Comparison of ENCODE assay signal across 8 cellular contexts in the genomic region with DNA sequence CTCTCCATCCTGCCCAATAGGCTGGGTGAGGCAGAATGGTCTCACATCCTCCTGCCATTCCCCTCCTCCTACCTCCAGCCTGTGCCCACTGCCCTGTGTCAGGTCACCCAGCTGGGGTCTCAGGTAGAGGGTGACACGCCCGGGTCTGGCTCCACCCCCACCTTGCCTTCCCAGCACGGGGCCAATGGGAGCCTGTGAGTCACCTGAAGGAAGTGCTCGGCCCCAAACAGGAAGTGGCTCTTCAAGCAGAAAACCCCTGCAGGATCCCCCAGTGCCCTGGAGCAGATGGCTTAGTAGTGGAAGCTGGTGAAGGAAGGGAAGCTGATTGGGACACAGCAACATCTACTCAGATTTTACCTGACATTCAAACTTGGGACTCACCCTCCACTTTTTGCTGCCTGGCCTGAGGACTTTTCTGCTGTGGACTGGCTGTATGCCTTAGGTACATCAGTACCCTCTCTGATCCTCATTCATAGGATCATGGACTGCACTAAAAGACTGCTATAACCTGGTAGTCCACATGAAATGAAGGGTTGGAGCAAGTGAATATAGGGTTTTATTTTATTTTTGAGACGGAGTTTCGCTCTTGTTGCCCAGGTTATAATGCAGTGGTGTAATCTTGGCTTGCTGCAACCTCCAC. TPM values are rescaled to one million over a fixed set of nuclear protein-coding genes. Genes with fewer than 3 reads are reported as not detected.
A peak's percentile ranks its signal among the peaks of the same experiment; 100 is the strongest.
DNase-seq lines count a peak whose midpoint lies in the region; ATAC-seq and TF ChIP-seq lines count a peak whose summit lies in the region.

No MANE protein-coding gene starts in this region.

- TF ChIP-seq CTCF in MCF 10A (IDR thresholded peaks at IDR 0.05; ENCODE audit: unreplicated experiment) (no peak), breast epithelium (IDR thresholded peaks at IDR 0.05) (no peak), Panc1 (IDR thresholded peaks at IDR 0.05) (no peak), glutamatergic neuron (IDR thresholded peaks at IDR 0.05; ENCODE audit: partially characterized antibody, unreplicated experiment) (no peak)

- BruUV-seq in MCF 10A (replicated peaks; lab: Mats Ljungman, UMichigan) (no TSS peak), Panc1 (replicated peaks; lab: Mats Ljungman, UMichigan) (no TSS peak)

- DNase-seq in MCF 10A (ENCODE audit: unreplicated experiment) (peak; percentile 24), breast epithelium (ENCODE audit: low spot score in 2 of 2) (no peak), Panc1 (ENCODE audit: low read depth, low spot score) (no peak), glutamatergic neuron (no peak), Ammon's horn (ENCODE audit: low spot score) (no peak)
- DNase-seq in activated T-helper 1 cell treated with anti-CD3 and anti-CD28 coated beads, Interleukin-2, amount 50 U/mL, for 16 hours (ENCODE audit: low read depth in 1 of 2, low spot score in 1 of 2), result peak; percentile 44 to 46
- peak; percentile 51 for DNase-seq in stimulated activated CD4-positive, alpha-beta T cell treated with anti-CD3 and anti-CD28 coated beads, Interleukin-12 subunit alpha, Interleukin-12 subunit beta, amount 100 ng/mL, for 4 hours

- H3K4me1 Mint-ChIP-seq in MCF 10A (ENCODE audit: insufficient read depth, unreplicated experiment) (peaks cover 13% of the 10 kb centered on the region), glutamatergic neuron (ENCODE audit: low read depth, unreplicated experiment) (peaks cover 7% of the 10 kb centered on the region)

- in situ Hi-C loops in Panc1 (cut with HindIII; ENCODE audit: low pct_unique_long_range_greater_than_20kb, low sequenced_read_pairs), result no loop called here

- TF ChIP-seq POLR2A in breast epithelium (IDR thresholded peaks at IDR 0.05), result no peak

- H3K36me3 ChIP-seq in breast epithelium, result no peaks in the 10 kb centered on the region
- no peaks in the 10 kb centered on the region for H3K36me3 ChIP-seq in Panc1 (ENCODE audit: control insufficient read depth, insufficient read depth, low read length)

- H3K9me3 Mint-ChIP-seq in MCF 10A (ENCODE audit: unreplicated experiment), result no peaks in the 10 kb centered on the region
- H3K9me3 Mint-ChIP-seq in glutamatergic neuron (ENCODE audit: unreplicated experiment), result peaks cover 3% of the 10 kb centered on the region

- POLR2A ChIA-PET in MCF 10A (lab: Yijun Ruan, JAX) (no interaction called here), Panc1 (lab: Charles Lee) (no interaction called here)

- no peaks in the 10 kb centered on the region for H3K27me3 ChIP-seq in breast epithelium
- no peaks in the 10 kb centered on the region for H3K27me3 ChIP-seq in Panc1 (ENCODE audit: control insufficient read depth, insufficient read depth, low read length)

- CTCF ChIA-PET in MCF 10A (lab: Yijun Ruan, JAX) (interaction anchor here (1.2 kb wide), 1 partner anchor 47 kb away, joined by 3 read pairs; no protein-coding TSS in a partner anchor), Panc1 (lab: Charles Lee) (no interaction called here)

- intact Hi-C loops in MCF 10A (cut with micrococcal nuclease) (no loop called here), breast epithelium (cut with DNase I; ENCODE audit: low total_unique reads) (no loop called here), Panc1 (cut with micrococcal nuclease; ENCODE audit: unreplicated experiment) (no loop called here)

- H3K27ac ChIP-seq in breast epithelium (no peak overlapping the region), Panc1 (ENCODE audit: low read length) (peak overlapping the region; percentile 25; the same call in 1 of the 2 replicates)

- H3K36me3 Mint-ChIP-seq in MCF 10A (ENCODE audit: insufficient read depth, unreplicated experiment) (no peaks in the 10 kb centered on the region), glutamatergic neuron (ENCODE audit: unreplicated experiment) (peaks cover 8% of the 10 kb centered on the region)

- H3K9me3 ChIP-seq in breast epithelium, result no peaks in the 10 kb centered on the region
- no peaks in the 10 kb centered on the region for H3K9me3 ChIP-seq in Panc1 (ENCODE audit: control insufficient read depth, insufficient read depth, low read depth, low read length)

- H3K4me3 ChIP-seq in breast epithelium (no peak overlapping the region), Panc1 (ENCODE audit: low read depth in 2 of 2, low read length in 2 of 2) (no peak overlapping the region)

- H3K4me1 ChIP-seq in breast epithelium (no peaks in the 10 kb centered on the region), Panc1 (ENCODE audit: control insufficient read depth, insufficient read depth, low read length) (peaks cover 3% of the 10 kb centered on the region; the same call in 1 of the 2 replicates)

- H3K27me3 Mint-ChIP-seq in MCF 10A (ENCODE audit: insufficient read depth, unreplicated experiment) (no peaks in the 10 kb centered on the region), glutamatergic neuron (ENCODE audit: unreplicated experiment) (peaks cover 3% of the 10 kb centered on the region)

- no peak overlapping the region for H3K4me3 Mint-ChIP-seq in MCF 10A (ENCODE audit: unreplicated experiment)
- H3K4me3 Mint-ChIP-seq in glutamatergic neuron (ENCODE audit: unreplicated experiment), result no peak overlapping the region

- no peak for ATAC-seq in Panc1
- no peak for ATAC-seq in HG03159 (IDR thresholded peaks at IDR 0.05; ENCODE audit: unreplicated experiment)

- H3K27ac Mint-ChIP-seq in MCF 10A (ENCODE audit: low read depth, unreplicated experiment) (no peak overlapping the region), glutamatergic neuron (ENCODE audit: unreplicated experiment) (no peak overlapping the region)

RNA-seq across cellular contexts. Expression of a gene that starts 33.4 kb away (rescaled TPM):
- 5.6 and 5.7 TPM in 2 replicates for total RNA-seq in MCF 10A (2022)
- total RNA-seq in breast epithelium, result 10 to 100 TPM; 10.5 to 25.9 (median 14.8) TPM
- 6.0 TPM for total RNA-seq in Panc1 (2021; ENCODE audit: unreplicated experiment)
- polyA plus RNA-seq in Panc1 (2012; ENCODE audit: insufficient read length), result 7.3 TPM
- 147 TPM for total RNA-seq in glutamatergic neuron (ENCODE audit: unreplicated experiment)

RNA-seq across cellular contexts. Expression of a gene that starts 59.3 kb away (rescaled TPM):
- not detected in 2 replicates for total RNA-seq in MCF 10A (2022)
- total RNA-seq in breast epithelium, result 1 to 10 TPM; 1.6 to 2.7 (median 2.6) TPM
- total RNA-seq in Panc1 (2021; ENCODE audit: unreplicated experiment), result 10.9 TPM
- polyA plus RNA-seq in Panc1 (2012; ENCODE audit: insufficient read length), result 18.9 TPM
- total RNA-seq in glutamatergic neuron (ENCODE audit: unreplicated experiment), result 41.4 TPM

Comparison
In these comparisons a context has a peak if more than half of its experiments do, and no peak if none do; other contexts are left out.
1. DNase-seq: peak in MCF 10A (single experiment), activated T-helper 1 cell treated with anti-CD3 and anti-CD28 coated beads, Interleukin-2, amount 50 U/mL, for 16 hours (2 of 2) and stimulated activated CD4-positive, alpha-beta T cell treated with anti-CD3 and anti-CD28 coated beads, Interleukin-12 subunit alpha, Interleukin-12 subunit beta, amount 100 ng/mL, for 4 hours (single experiment); none in breast epithelium (0 of 2), Panc1 (single experiment), glutamatergic neuron (single experiment) and Ammon's horn (single experiment).